ENCODE assay signal across 13 cellular contexts in genomic region chr3:133457465-133458067, GRCh38. TPM values are rescaled to one million over a fixed set of nuclear protein-coding genes. Genes with fewer than 3 reads are reported as not detected.
DNase-seq lines count a peak whose midpoint lies in the region; ATAC-seq and TF ChIP-seq lines count a peak whose summit lies in the region.
"Had no signal": no experiment of that assay in that cellular context is flagged by ENCODE, and none has a peak within 500 bp of the region (broad histone marks: within the 10 kb centered on the region; RNA-seq: fewer than 3 reads in every experiment).

No MANE protein-coding gene starts in this region.

- H2AFZ ChIP-seq in DND-41 (ENCODE audit: low read depth, low read length) (no peak overlapping the region), hepatocyte (no peak overlapping the region)

- H3K4me2 ChIP-seq in DND-41 (ENCODE audit: insufficient read depth, low read length) (no peak overlapping the region), hepatocyte (no peak overlapping the region)

- H3K79me2 ChIP-seq in DND-41 (ENCODE audit: insufficient read depth, low read length) (no peaks in the 10 kb centered on the region), hepatocyte (no peaks in the 10 kb centered on the region)

- no peaks in the 10 kb centered on the region for H3K9me2 ChIP-seq in hepatocyte (replicated peaks; ENCODE audit: insufficient read depth)

- ATAC-seq in DND-41 (ENCODE audit: insufficient read depth, low read depth), result no peak
- ATAC-seq: gastroesophageal sphincter, WTC11 had no signal

- no peak overlapping the region for H3K9ac ChIP-seq in DND-41 (ENCODE audit: low read depth, low read length)

- H3K36me3 ChIP-seq in DND-41 (ENCODE audit: insufficient read depth, low read length) (no peaks in the 10 kb centered on the region), hepatocyte (replicated peaks; ENCODE audit: insufficient read depth, low read depth) (no peaks in the 10 kb centered on the region)
- H3K36me3 ChIP-seq: gastroesophageal sphincter, left ventricle myocardium inferior, transverse colon had no signal

- H3K4me3 ChIP-seq in DND-41 (ENCODE audit: low read depth in 1 of 2, low read length in 2 of 2) (no peak overlapping the region), hepatocyte (no peak overlapping the region)
- H3K4me3 ChIP-seq: gastroesophageal sphincter, left ventricle myocardium inferior, transverse colon had no signal

- H3K4me1 ChIP-seq in DND-41 (ENCODE audit: insufficient read depth, low read length) (no peaks in the 10 kb centered on the region), hepatocyte (ENCODE audit: insufficient read depth) (peaks cover 29% of the 10 kb centered on the region)

- H4K20me1 ChIP-seq in DND-41 (ENCODE audit: insufficient read depth, low read length), result no peaks in the 10 kb centered on the region
- H4K20me1 ChIP-seq in hepatocyte (ENCODE audit: insufficient read depth, poor library complexity, severe bottlenecking), result no peaks in the 10 kb centered on the region

- DNase-seq in DND-41, result no peak
- DNase-seq in HCEC 1CT, result peak; percentile 16
- DNase-seq in RPMI8226, result peak; percentile 53
- no peak for DNase-seq in hepatocyte (ENCODE audit: low spot score)
- no peak for DNase-seq in AG08396 (ENCODE audit: low spot score)
- DNase-seq in CD1c-positive myeloid dendritic cell (ENCODE audit: extremely low spot score), result no peak
- no peak for DNase-seq in NCI-H345 (lab: John Stamatoyannopoulos, UW)
- DNase-seq: cerebellar nuclear complex, left ventricle myocardium inferior, posterior cingulate gyrus, transverse colon had no signal

- TF ChIP-seq CTCF in DND-41 (IDR thresholded peaks at IDR 0.05; ENCODE audit: borderline replicate concordance, extremely low read depth, low read length, poor library complexity, severe bottlenecking), result peak; percentile 27
- peak; percentile 6 for TF ChIP-seq CTCF in hepatocyte (IDR thresholded peaks at IDR 0.05; ENCODE audit: poor library complexity)

- H3K27ac ChIP-seq in DND-41 (ENCODE audit: low read length) (no peak overlapping the region), hepatocyte (no peak overlapping the region)
- H3K27ac ChIP-seq: gastroesophageal sphincter, left ventricle myocardium inferior, transverse colon had no signal

- 74% methylated on average over 1 of the region's 1 CpG for WGBS in hepatocyte (ENCODE audit: low lambda C conversion rate, missing lambda C conversion rate)

- H3K9me3 ChIP-seq in DND-41 (ENCODE audit: insufficient read depth, low read length, severe bottlenecking), result no peaks in the 10 kb centered on the region
- no peaks in the 10 kb centered on the region for H3K9me3 ChIP-seq in hepatocyte (ENCODE audit: low read depth)
- H3K9me3 ChIP-seq: gastroesophageal sphincter, left ventricle myocardium inferior, transverse colon had no signal

- H3K27me3 ChIP-seq in DND-41 (ENCODE audit: insufficient read depth, low read length, poor library complexity), result peaks cover 7% of the 10 kb centered on the region
- H3K27me3 ChIP-seq in hepatocyte, result no peaks in the 10 kb centered on the region
- H3K27me3 ChIP-seq: gastroesophageal sphincter, transverse colon had no signal

RNA-seq across cellular contexts. Expression of gene BFSP2, which starts 57.7 kb away (rescaled TPM):
- not detected in 2 replicates for total RNA-seq in hepatocyte
- not detected in 2 replicates for polyA plus RNA-seq in hepatocyte
- total RNA-seq: gastroesophageal sphincter, left ventricle myocardium inferior, transverse colon, WTC11 had no signal

Comparison
In these comparisons a context has a peak if more than half of its experiments do, and no peak if none do; other contexts are left out.
1. DNase-seq: peak in HCEC 1CT (single experiment) and RPMI8226 (single experiment); none in DND-41 (single experiment), hepatocyte (single experiment), AG08396 (single experiment), CD1c-positive myeloid dendritic cell (single experiment) and NCI-H345 (single experiment).